ENCODE assay signal across 9 cellular contexts in the genomic region with DNA sequence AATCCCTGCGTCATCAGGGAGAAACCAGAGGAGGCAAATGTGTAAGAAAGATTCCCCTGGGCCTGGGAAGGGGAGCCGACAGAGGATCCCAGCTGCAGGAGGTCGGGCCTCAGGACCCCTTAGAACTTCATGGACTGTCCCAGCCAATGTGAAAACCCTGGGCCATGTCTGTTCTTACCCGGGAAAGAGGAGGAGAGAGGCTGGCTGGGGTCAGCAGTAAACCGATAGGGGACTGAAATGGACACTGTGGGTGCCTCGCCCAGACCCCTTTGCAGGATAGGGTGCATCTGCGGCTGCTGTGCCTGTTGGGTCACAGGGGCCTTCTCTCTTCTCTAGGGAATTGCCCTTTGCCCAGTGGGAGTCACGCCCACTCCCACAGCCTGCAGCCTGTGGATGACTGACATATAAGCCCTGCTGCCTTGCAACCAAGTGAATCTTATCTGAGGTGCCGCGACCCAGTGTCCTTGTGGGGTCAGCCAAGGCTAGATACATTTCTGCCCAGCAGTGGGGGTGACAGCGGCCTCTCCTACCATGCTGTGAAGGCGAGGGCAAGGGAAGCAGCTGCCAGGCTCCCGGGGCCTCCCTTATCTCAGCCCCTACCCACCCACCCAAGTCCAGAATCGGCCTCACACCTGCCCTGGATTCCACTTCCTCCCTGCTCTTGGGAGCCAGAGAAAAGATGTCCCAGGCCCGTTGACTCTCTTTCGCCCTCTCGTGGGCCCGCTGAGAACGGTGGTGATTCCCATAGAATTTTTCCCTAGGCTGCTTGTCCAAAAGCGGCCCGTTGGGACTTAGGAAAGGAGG. TPM values are rescaled to one million over a fixed set of nuclear protein-coding genes. Genes with fewer than 3 reads are reported as not detected.
DNase-seq lines count a peak whose midpoint lies in the region; ATAC-seq and TF ChIP-seq lines count a peak whose summit lies in the region.
"Had no signal": no experiment of that assay in that cellular context is flagged by ENCODE, and none has a peak within 500 bp of the region (broad histone marks: within the 10 kb centered on the region; RNA-seq: fewer than 3 reads in every experiment).

No MANE protein-coding gene starts in this region.

- in situ Hi-C loops in KBM-7 (cut with MboI; ENCODE audit: low pct_unique_long_range_greater_than_20kb, low sequenced_read_pairs) = no loop called here

- no peak overlapping the region for H3K27ac ChIP-seq in lower lobe of right lung
- H3K27ac ChIP-seq in uterus = no peak overlapping the region
- H3K27ac ChIP-seq: SJSA1 had no signal

- TF ChIP-seq POLR2A in uterus (IDR thresholded peaks at IDR 0.05) = no peak

- H3K4me3 Mint-ChIP-seq in chondrocyte (ENCODE audit: unreplicated experiment) = no peak overlapping the region

- peaks cover 15% of the 10 kb centered on the region for H3K4me1 Mint-ChIP-seq in chondrocyte (ENCODE audit: low read depth)

- ATAC-seq in lower lobe of right lung = peak; percentile 74 to 85
- ATAC-seq in GM21381 (IDR thresholded peaks at IDR 0.05; ENCODE audit: unreplicated experiment) = no peak
- ATAC-seq in HG02610 (IDR thresholded peaks at IDR 0.05; ENCODE audit: unreplicated experiment) = no peak

- H3K36me3 Mint-ChIP-seq in chondrocyte (ENCODE audit: low read depth) = peaks cover 2% of the 10 kb centered on the region

- intact Hi-C loops in lower lobe of right lung (cut with DNase I) (no loop called here), uterus (cut with DNase I; ENCODE audit: low total_unique reads) (no loop called here)

- peak; percentile 53 for DNase-seq in DMS153 treated with DMSO at 0.1 percent for 48 hours (lab: John Stamatoyannopoulos, UW; ENCODE audit: unreplicated experiment)
- DNase-seq in KBM-7 = peak; percentile 82
- peak; percentile 43 for DNase-seq in UCSD-AML1 (lab: John Stamatoyannopoulos, UW; ENCODE audit: unreplicated experiment)
- DNase-seq in chondrocyte (ENCODE audit: low spot score) = no peak
- peak; percentile 77 for DNase-seq in lower lobe of right lung
- peak; percentile 43 to 64 for DNase-seq in uterus

- H3K27ac Mint-ChIP-seq in chondrocyte (ENCODE audit: unreplicated experiment) = peak overlapping the region; percentile 86

- peaks cover 5% of the 10 kb centered on the region for H3K4me1 ChIP-seq in lower lobe of right lung
- no peaks in the 10 kb centered on the region for H3K4me1 ChIP-seq in uterus

- peaks cover 4% of the 10 kb centered on the region for H3K9me3 ChIP-seq in lower lobe of right lung
- no peaks in the 10 kb centered on the region for H3K9me3 ChIP-seq in uterus

- H3K27me3 Mint-ChIP-seq in chondrocyte (ENCODE audit: low read depth) = no peaks in the 10 kb centered on the region

- no peaks in the 10 kb centered on the region for H3K36me3 ChIP-seq in lower lobe of right lung
- H3K36me3 ChIP-seq in uterus = no peaks in the 10 kb centered on the region
- H3K36me3 ChIP-seq: SJSA1 had no signal

- H3K9me3 Mint-ChIP-seq in chondrocyte (ENCODE audit: low read depth) = peaks cover 14% of the 10 kb centered on the region

- H3K4me3 ChIP-seq in lower lobe of right lung (no peak overlapping the region), uterus (no peak overlapping the region)
- H3K4me3 ChIP-seq: SJSA1 had no signal

- peak; percentile 79 for TF ChIP-seq CTCF in chondrocyte (IDR thresholded peaks at IDR 0.05)
- peak; percentile 65 for TF ChIP-seq CTCF in lower lobe of right lung (IDR thresholded peaks at IDR 0.05)
- TF ChIP-seq CTCF in uterus (IDR thresholded peaks at IDR 0.05) = peak; percentile 40 to 60 (median 54)

- H3K27me3 ChIP-seq in lower lobe of right lung (ENCODE audit: low read depth) (no peaks in the 10 kb centered on the region), uterus (no peaks in the 10 kb centered on the region)
- H3K27me3 ChIP-seq: SJSA1 had no signal

RNA-seq across cellular contexts. Expression of a gene that starts 57.1 kb away (rescaled TPM):
- total RNA-seq in chondrocyte = 5.9 to 17.2 TPM (median 16.2 TPM) in 3 replicates
- 5.3 TPM for total RNA-seq in lower lobe of right lung
- 10 to 100 TPM in 3 of 4 donors, 1 to 10 TPM in 1; 1.0 to 16.2 (median 12.8) TPM for total RNA-seq in uterus

Comparison
In these comparisons a context has a peak if more than half of its experiments do, and no peak if none do; other contexts are left out.
1. ATAC-seq: peak in lower lobe of right lung (2 of 2); none in GM21381 (single experiment) and HG02610 (single experiment).
2. Peak in every context shown above with its lines, with median percentiles within 50 percentile points of each other: CTCF ChIP-seq.